1 cellular context compared by ENCODE assay signal in the genomic region with DNA sequence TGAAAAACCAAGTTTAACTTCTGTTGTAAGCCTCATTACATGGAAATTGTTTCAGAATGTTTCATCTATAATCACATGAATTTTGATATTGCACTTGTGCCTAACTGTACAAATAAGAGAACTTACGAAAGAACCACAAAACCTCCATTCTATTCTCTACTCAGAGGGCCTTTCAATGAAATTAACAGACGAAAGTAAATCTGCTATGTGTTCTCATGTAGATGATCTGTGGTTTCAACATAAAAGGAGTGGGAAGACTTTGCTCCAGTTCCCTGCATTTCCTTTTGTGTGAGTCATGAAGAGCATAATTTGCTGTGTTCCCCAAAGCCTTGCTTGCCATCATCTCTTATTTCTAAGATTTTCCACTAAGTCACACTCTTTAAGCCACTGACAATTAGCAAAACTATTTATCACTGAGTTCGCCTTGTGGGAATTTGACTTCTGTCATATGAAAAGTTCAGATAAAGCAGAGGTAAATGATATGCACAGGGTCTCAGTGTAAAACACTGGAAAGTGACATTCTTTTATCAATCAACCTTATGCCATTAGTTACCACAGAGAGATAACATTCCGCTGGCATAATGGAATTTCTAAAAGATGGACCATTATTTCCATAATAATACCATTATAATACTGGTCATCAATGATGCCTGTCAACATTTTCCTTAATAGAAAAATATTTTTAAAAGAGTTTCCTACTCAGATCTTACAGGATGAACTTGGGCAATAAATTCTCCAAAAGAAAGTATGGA.
TF ChIP-seq lines count a peak whose summit lies in the region.

No MANE protein-coding gene starts in this region.

TF ChIP-seq in WTC11, 78 proteins besides CTCF, POLR2A, EP300 and RAD21 (continued from another document):
- TF ChIP-seq, protein P1, sequence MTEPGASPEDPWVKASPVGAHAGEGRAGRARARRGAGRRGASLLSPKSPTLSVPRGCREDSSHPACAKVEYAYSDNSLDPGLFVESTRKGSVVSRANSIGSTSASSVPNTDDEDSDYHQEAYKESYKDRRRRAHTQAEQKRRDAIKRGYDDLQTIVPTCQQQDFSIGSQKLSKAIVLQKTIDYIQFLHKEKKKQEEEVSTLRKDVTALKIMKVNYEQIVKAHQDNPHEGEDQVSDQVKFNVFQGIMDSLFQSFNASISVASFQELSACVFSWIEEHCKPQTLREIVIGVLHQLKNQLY (CRISPR knock-in tag; IDR thresholded peaks at IDR 0.05) = no peak
- TF ChIP-seq, protein P2, sequence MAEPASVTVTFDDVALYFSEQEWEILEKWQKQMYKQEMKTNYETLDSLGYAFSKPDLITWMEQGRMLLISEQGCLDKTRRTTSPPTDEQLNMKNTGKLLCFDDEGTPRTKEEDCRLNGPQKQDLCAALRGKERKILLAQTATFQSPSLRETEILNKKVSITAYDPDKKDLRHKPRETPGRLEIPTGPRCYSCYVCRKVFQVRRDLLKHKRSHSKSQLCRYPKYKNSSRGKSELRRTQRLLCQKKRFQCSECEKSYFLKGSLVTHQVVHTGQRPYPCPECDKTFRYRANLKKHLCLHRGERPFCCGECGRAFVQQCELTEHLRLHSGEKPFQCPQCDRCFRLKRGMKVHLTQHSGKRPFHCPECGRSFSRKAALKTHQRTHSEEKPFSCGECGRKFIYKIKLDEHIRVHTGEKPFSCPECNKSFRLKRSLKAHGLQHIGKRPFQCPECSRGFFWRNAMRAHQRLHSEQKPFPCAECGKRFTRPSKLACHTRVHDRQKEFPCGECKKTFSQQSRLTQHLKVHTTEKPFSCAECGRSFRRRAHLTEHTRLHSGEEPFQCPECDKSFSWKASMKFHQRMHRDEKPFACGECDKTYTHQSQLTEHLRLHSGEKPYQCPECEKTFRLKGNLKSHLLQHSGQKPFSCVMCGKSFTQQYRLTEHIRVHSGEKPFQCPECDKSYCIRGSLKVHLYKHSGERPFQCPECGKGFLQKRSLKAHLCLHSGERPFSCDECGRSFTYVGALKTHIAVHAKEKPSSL (CRISPR knock-in tag; conservative IDR thresholded peaks at IDR 0.05) = no peak
- no peak for TF ChIP-seq MYBL2 (CRISPR knock-in tag; IDR thresholded peaks at IDR 0.05)
- TF ChIP-seq ZNF263 (CRISPR knock-in tag; IDR thresholded peaks at IDR 0.05; ENCODE audit: low read depth) = no peak
- TF ChIP-seq ATF1 (CRISPR knock-in tag; IDR thresholded peaks at IDR 0.05) = no peak
- TF ChIP-seq, protein P3, sequence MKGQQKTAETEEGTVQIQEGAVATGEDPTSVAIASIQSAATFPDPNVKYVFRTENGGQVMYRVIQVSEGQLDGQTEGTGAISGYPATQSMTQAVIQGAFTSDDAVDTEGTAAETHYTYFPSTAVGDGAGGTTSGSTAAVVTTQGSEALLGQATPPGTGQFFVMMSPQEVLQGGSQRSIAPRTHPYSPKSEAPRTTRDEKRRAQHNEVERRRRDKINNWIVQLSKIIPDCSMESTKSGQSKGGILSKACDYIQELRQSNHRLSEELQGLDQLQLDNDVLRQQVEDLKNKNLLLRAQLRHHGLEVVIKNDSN (CRISPR knock-in tag; IDR thresholded peaks at IDR 0.05) = no peak
- TF ChIP-seq, protein P4, sequence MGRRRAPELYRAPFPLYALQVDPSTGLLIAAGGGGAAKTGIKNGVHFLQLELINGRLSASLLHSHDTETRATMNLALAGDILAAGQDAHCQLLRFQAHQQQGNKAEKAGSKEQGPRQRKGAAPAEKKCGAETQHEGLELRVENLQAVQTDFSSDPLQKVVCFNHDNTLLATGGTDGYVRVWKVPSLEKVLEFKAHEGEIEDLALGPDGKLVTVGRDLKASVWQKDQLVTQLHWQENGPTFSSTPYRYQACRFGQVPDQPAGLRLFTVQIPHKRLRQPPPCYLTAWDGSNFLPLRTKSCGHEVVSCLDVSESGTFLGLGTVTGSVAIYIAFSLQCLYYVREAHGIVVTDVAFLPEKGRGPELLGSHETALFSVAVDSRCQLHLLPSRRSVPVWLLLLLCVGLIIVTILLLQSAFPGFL (CRISPR knock-in tag; IDR thresholded peaks at IDR 0.05; ENCODE audit: borderline replicate concordance) = no peak
- TF ChIP-seq, protein P5, sequence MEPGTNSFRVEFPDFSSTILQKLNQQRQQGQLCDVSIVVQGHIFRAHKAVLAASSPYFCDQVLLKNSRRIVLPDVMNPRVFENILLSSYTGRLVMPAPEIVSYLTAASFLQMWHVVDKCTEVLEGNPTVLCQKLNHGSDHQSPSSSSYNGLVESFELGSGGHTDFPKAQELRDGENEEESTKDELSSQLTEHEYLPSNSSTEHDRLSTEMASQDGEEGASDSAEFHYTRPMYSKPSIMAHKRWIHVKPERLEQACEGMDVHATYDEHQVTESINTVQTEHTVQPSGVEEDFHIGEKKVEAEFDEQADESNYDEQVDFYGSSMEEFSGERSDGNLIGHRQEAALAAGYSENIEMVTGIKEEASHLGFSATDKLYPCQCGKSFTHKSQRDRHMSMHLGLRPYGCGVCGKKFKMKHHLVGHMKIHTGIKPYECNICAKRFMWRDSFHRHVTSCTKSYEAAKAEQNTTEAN (CRISPR knock-in tag; IDR thresholded peaks at IDR 0.05) = no peak
- TF ChIP-seq, protein P6, sequence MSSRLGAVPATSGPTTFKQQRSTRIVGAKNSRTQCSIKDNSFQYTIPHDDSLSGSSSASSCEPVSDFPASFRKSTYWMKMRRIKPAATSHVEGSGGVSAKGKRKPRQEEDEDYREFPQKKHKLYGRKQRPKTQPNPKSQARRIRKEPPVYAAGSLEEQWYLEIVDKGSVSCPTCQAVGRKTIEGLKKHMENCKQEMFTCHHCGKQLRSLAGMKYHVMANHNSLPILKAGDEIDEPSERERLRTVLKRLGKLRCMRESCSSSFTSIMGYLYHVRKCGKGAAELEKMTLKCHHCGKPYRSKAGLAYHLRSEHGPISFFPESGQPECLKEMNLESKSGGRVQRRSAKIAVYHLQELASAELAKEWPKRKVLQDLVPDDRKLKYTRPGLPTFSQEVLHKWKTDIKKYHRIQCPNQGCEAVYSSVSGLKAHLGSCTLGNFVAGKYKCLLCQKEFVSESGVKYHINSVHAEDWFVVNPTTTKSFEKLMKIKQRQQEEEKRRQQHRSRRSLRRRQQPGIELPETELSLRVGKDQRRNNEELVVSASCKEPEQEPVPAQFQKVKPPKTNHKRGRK (CRISPR knock-in tag; IDR thresholded peaks at IDR 0.05; ENCODE audit: borderline replicate concordance) = no peak
- no peak for TF ChIP-seq KAT7 (CRISPR knock-in tag; IDR thresholded peaks at IDR 0.05; ENCODE audit: borderline replicate concordance)
- TF ChIP-seq PRRX2 (CRISPR knock-in tag; IDR thresholded peaks at IDR 0.05) = no peak
- no peak for TF ChIP-seq FOXJ3 (CRISPR knock-in tag; IDR thresholded peaks at IDR 0.05; ENCODE audit: borderline replicate concordance)
- no peak for TF ChIP-seq ZNF219 (CRISPR knock-in tag; IDR thresholded peaks at IDR 0.05; ENCODE audit: borderline replicate concordance)
